8 cellular contexts compared by ENCODE assay signal in genomic region chr5:69369369-69370121, GRCh38. TPM values are rescaled to one million over a fixed set of nuclear protein-coding genes. Genes with fewer than 3 reads are reported as not detected.
DNase-seq lines count a peak whose midpoint lies in the region; ATAC-seq and TF ChIP-seq lines count a peak whose summit lies in the region.

TSS of gene AK6 (minus strand) at chr5:69369520. CDS start at chr5:69369490, 30 bp downstream.
TSS of gene RAD17 (plus strand) at chr5:69369818. CDS start at chr5:69372209, 2,391 bp downstream.
TSS of gene TAF9 (minus strand) at chr5:69369520. CDS start at chr5:69365737, 3,783 bp downstream.

- H3K9me3 Mint-ChIP-seq in activated naive CD8-positive, alpha-beta T cell treated with anti-CD3 and anti-CD28 coated beads, Interleukin-2, amount 50 U/mL, for 24 hours: no peaks in the 10 kb centered on the region

- H3K27me3 Mint-ChIP-seq in activated naive CD8-positive, alpha-beta T cell treated with anti-CD3 and anti-CD28 coated beads, Interleukin-2, amount 50 U/mL, for 24 hours: no peaks in the 10 kb centered on the region

- H3K36me3 Mint-ChIP-seq in activated naive CD8-positive, alpha-beta T cell treated with anti-CD3 and anti-CD28 coated beads, Interleukin-2, amount 50 U/mL, for 24 hours (ENCODE audit: low read depth): peaks cover 35% of the 10 kb centered on the region

- peak within 1 kb of the TSS; percentile 79 for H2AFZ ChIP-seq in parathyroid adenoma

- peaks cover 22% of the 10 kb centered on the region for H3K4me1 ChIP-seq in cardiac muscle cell (ENCODE audit: low read depth)
- peaks cover 4% of the 10 kb centered on the region for H3K4me1 ChIP-seq in parathyroid adenoma
- H3K4me1 ChIP-seq in tibial nerve: peaks cover 6 to 58% (median 14%) of the 10 kb centered on the region in 4 donors

- H3K36me3 ChIP-seq in cardiac muscle cell (peaks cover 20% of the 10 kb centered on the region), parathyroid adenoma (ENCODE audit: control insufficient read depth, insufficient read depth, low read length) (no peaks in the 10 kb centered on the region), tibial nerve (peaks cover 0 to 32% (median 0%) of the 10 kb centered on the region in 3 donors)

- H3K4me3 Mint-ChIP-seq in activated naive CD8-positive, alpha-beta T cell treated with anti-CD3 and anti-CD28 coated beads, Interleukin-2, amount 50 U/mL, for 24 hours: peak within 1 kb of the TSS; percentile 99

- peaks cover 18% of the 10 kb centered on the region for H3K79me2 ChIP-seq in parathyroid adenoma

- peak; percentile 50 to 95 for TF ChIP-seq EP300 in tibial nerve (IDR thresholded peaks at IDR 0.05)

- H3K27ac ChIP-seq in cardiac muscle cell (peak within 1 kb of the TSS; percentile 100), parathyroid adenoma (peak within 1 kb of the TSS; percentile 96), tibial nerve (peak within 1 kb of the TSS; percentile 97 to 98 (median 98))

- 0 to 1% methylated on average over 7 to 58 of the region's 63 CpGs for whole genome bisulfite sequencing in tibial nerve, 2 donors

- TF ChIP-seq CTCF in GM12864 (IDR thresholded peaks at IDR 0.05; ENCODE audit: low read depth, low read length, missing control alignments) (no peak), cardiac muscle cell (IDR thresholded peaks at IDR 0.05; ENCODE audit: low read depth, low read length) (no peak), parathyroid adenoma (IDR thresholded peaks at IDR 0.05) (no peak), tibial nerve (IDR thresholded peaks at IDR 0.05) (peak in 2 of 5 experiments; percentile 42 to 46)

- H3K27ac Mint-ChIP-seq in activated naive CD8-positive, alpha-beta T cell treated with anti-CD3 and anti-CD28 coated beads, Interleukin-2, amount 50 U/mL, for 24 hours: peak within 1 kb of the TSS; percentile 98

- H3K27me3 ChIP-seq in cardiac muscle cell: no peaks in the 10 kb centered on the region
- no peaks in the 10 kb centered on the region for H3K27me3 ChIP-seq in parathyroid adenoma (ENCODE audit: control insufficient read depth, insufficient read depth, low read length)
- H3K27me3 ChIP-seq in tibial nerve: no peaks in the 10 kb centered on the region

- peak within 1 kb of the TSS; percentile 100 for H3K4me2 ChIP-seq in parathyroid adenoma (ENCODE audit: low read length)

- peaks cover 46% of the 10 kb centered on the region for H3K4me1 Mint-ChIP-seq in activated naive CD8-positive, alpha-beta T cell treated with anti-CD3 and anti-CD28 coated beads, Interleukin-2, amount 50 U/mL, for 24 hours

- H3K9ac ChIP-seq in parathyroid adenoma: peak within 1 kb of the TSS; percentile 78

- TF ChIP-seq POLR2A in tibial nerve (IDR thresholded peaks at IDR 0.05): peak; percentile 74 to 80

- H3K4me3 ChIP-seq in GM12864 (ENCODE audit: low read depth, low read length) (peak within 1 kb of the TSS; percentile 84), cardiac muscle cell (peak within 1 kb of the TSS; percentile 83), parathyroid adenoma (ENCODE audit: low read depth, low read length) (peak within 1 kb of the TSS; percentile 89), tibial nerve (peak within 1 kb of the TSS; percentile 74 to 94 (median 84))

- ATAC-seq in HG02759 (IDR thresholded peaks at IDR 0.05; ENCODE audit: unreplicated experiment): peak; percentile 93
- ATAC-seq in activated naive CD8-positive, alpha-beta T cell treated with anti-CD3 and anti-CD28 coated beads, Interleukin-2, amount 50 U/mL, for 24 hours: peak; percentile 96

- DNase-seq in GM12864 (ENCODE audit: low read depth) (peak; percentile 83), NCI-H1417 (lab: John Stamatoyannopoulos, UW) (peak; percentile 93 to 96 (median 96)), SW 1271 (lab: John Stamatoyannopoulos, UW) (peak; percentile 81 to 97), cardiac muscle cell (ENCODE audit: low read depth in 1 of 2, low spot score in 1 of 2) (peak; percentile 94 to 95), tibial nerve (ENCODE audit: low spot score in 2 of 2) (peak; percentile 83 to 88)
- peak; percentile 95 for DNase-seq in activated naive CD8-positive, alpha-beta T cell treated with anti-CD3 and anti-CD28 coated beads, Interleukin-2, amount 50 U/mL, for 24 hours

- H3K9me3 ChIP-seq in cardiac muscle cell (ENCODE audit: low read depth) (no peaks in the 10 kb centered on the region), parathyroid adenoma (ENCODE audit: control insufficient read depth, low read length) (no peaks in the 10 kb centered on the region), tibial nerve (no peaks in the 10 kb centered on the region)

RNA-seq across cellular contexts. Expression of gene AK6, which starts in this region (rescaled TPM):
- total RNA-seq in cardiac muscle cell: 13.4 and 22.5 TPM in 2 replicates
- 69.7 and 70.6 TPM in 2 replicates for polyA plus RNA-seq in cardiac muscle cell
- 10 to 100 TPM in 2 of 4 donors, 1 to 10 TPM in 2; 8.4 to 40.8 (median 15.3) TPM for total RNA-seq in tibial nerve

RNA-seq across cellular contexts. Expression of gene RAD17, which starts in this region (rescaled TPM):
- total RNA-seq in cardiac muscle cell (18.8 and 26.0 TPM in 2 replicates), tibial nerve (10 to 100 TPM; 11.4 to 27.8 (median 19.0) TPM)
- 29.0 and 34.1 TPM in 2 replicates for polyA plus RNA-seq in cardiac muscle cell

RNA-seq across cellular contexts. Expression of gene TAF9, which starts in this region (rescaled TPM):
- total RNA-seq in cardiac muscle cell (65.6 and 80.4 TPM in 2 replicates), tibial nerve (10 to 100 TPM; 17.7 to 40.9 (median 29.8) TPM)
- 104 and 110 TPM in 2 replicates for polyA plus RNA-seq in cardiac muscle cell

Comparison
In these comparisons a context has a peak if more than half of its experiments do, and no peak if none do; other contexts are left out.
1. Peak in every context shown above with its lines: DNase-seq, ATAC-seq, H3K4me3 ChIP-seq and H3K27ac ChIP-seq.